ENCODE assay signal across 1 cellular context in genomic region chr9:76574171-76574767, GRCh38.
TF ChIP-seq lines count a peak whose summit lies in the region.

No MANE protein-coding gene starts in this region.

TF ChIP-seq in H1, 55 proteins besides CTCF, POLR2A, EP300 and RAD21 (continued from another document):
- TF ChIP-seq SIN3A (conservative IDR thresholded peaks at IDR 0.05 in 1 of 2, IDR thresholded peaks at IDR 0.05 in 1 of 2; ENCODE audit: low read depth in 1 of 2, low read length in 2 of 2) (no peak), RXRA (IDR thresholded peaks at IDR 0.05; ENCODE audit: insufficient read depth, low read depth, low read length) (no peak)
